ENCODE assay signal across 8 cellular contexts in genomic region chr12:121060149-121061001, GRCh38. TPM values are rescaled to one million over a fixed set of nuclear protein-coding genes. Genes with fewer than 3 reads are reported as not detected.
DNase-seq lines count a peak whose midpoint lies in the region; ATAC-seq and TF ChIP-seq lines count a peak whose summit lies in the region.

No MANE protein-coding gene starts in this region.

- peak; percentile 49 for TF ChIP-seq CTCF in progenitor cell of endocrine pancreas (IDR thresholded peaks at IDR 0.05; ENCODE audit: unreplicated experiment)

- ATAC-seq in GM19397 (IDR thresholded peaks at IDR 0.05; ENCODE audit: unreplicated experiment) = peak; percentile 81
- peak; percentile 79 for ATAC-seq in HG03520 (IDR thresholded peaks at IDR 0.05; ENCODE audit: unreplicated experiment)

- H3K27me3 Mint-ChIP-seq in progenitor cell of endocrine pancreas = peaks cover 20% of the 10 kb centered on the region

- no peaks in the 10 kb centered on the region for H3K4me1 Mint-ChIP-seq in progenitor cell of endocrine pancreas (ENCODE audit: low read depth)

- H3K9me3 Mint-ChIP-seq in progenitor cell of endocrine pancreas (ENCODE audit: low read depth) = no peaks in the 10 kb centered on the region

- DNase-seq in DMS114 treated with DMSO at 0.1 percent for 48 hours (lab: John Stamatoyannopoulos, UW; ENCODE audit: unreplicated experiment) (peak; percentile 68), RPMI8226 (peak; percentile 82), glomerular endothelial cell (ENCODE audit: extremely low read depth, low read depth, low spot score) (peak; percentile 47), progenitor cell of endocrine pancreas (ENCODE audit: low spot score, unreplicated experiment) (no peak), GF-D8 (lab: John Stamatoyannopoulos, UW) (no peak)
- DNase-seq in activated naive CD4-positive, alpha-beta T cell treated with Interleukin-2 at 50 U/mL for 16 hours = peak; percentile 57

- H3K36me3 Mint-ChIP-seq in progenitor cell of endocrine pancreas (ENCODE audit: insufficient read depth) = no peaks in the 10 kb centered on the region

- H3K27ac Mint-ChIP-seq in progenitor cell of endocrine pancreas = peak overlapping the region; percentile 71

- H3K4me3 Mint-ChIP-seq in progenitor cell of endocrine pancreas (ENCODE audit: low read depth) = no peak overlapping the region

RNA-seq across cellular contexts. Expression of gene OASL, which starts 21.3 kb away (rescaled TPM):
- 0.39 and 2.4 TPM in 2 replicates for total RNA-seq in glomerular endothelial cell
- total RNA-seq in progenitor cell of endocrine pancreas = not detected in 2 replicates

RNA-seq across cellular contexts. Expression of gene C12orf43, which starts 44.1 kb away (rescaled TPM):
- 18.0 and 19.8 TPM in 2 replicates for total RNA-seq in glomerular endothelial cell
- 16.8 and 17.2 TPM in 2 replicates for total RNA-seq in progenitor cell of endocrine pancreas

Comparison
In these comparisons a context has a peak if more than half of its experiments do, and no peak if none do; other contexts are left out.
1. DNase-seq: peak in DMS114 treated with DMSO at 0.1 percent for 48 hours (single experiment), RPMI8226 (single experiment), activated naive CD4-positive, alpha-beta T cell treated with Interleukin-2 at 50 U/mL for 16 hours (single experiment) and glomerular endothelial cell (single experiment); none in progenitor cell of endocrine pancreas (single experiment) and GF-D8 (single experiment).